ENCODE assay signal across 23 cellular contexts in the genomic region with DNA sequence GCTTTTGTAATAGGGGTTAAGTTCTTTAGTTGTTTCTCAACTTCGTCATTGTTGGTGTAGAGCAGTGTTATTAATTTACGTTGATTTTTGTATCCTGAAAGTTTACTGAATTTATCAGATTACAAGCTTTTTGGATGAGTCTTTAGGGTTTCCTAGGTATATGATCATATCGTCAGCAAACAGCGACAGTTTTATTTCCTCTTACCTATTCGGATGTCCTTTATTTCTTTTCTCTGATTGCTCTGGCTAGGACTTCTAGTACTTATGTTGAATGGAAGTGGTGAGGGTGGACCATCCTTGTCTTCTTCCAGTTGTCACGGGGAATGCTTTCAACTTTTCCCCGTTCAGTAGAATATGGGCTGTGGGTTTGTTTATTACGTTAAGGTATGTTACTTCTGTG.
"Had no signal": no experiment of that assay in that cellular context is flagged by ENCODE, and none has a peak within 500 bp of the region (broad histone marks: within the 10 kb centered on the region; RNA-seq: fewer than 3 reads in every experiment).

No MANE protein-coding gene starts in this region.

- H3K4me3 ChIP-seq: gastroesophageal sphincter, hepatocyte, pancreas, psoas muscle, smooth muscle cell, testis, vagina had no signal

- DNase-seq: activated CD4-positive, alpha-beta T cell treated with anti-CD3 and anti-CD28 coated beads, Interleukin-2, amount 10 ng/mL, durations not matched to agents 7 days and 5 days; activated CD8-positive, alpha-beta T cell treated with anti-CD3 and anti-CD28 coated beads for 36 hours; activated effector memory CD4-positive, alpha-beta T cell treated with Interleukin-2 at 50 U/mL for 16 hours; activated naive CD4-positive, alpha-beta T cell treated with Interleukin-2 at 50 U/mL for 16 hours; amygdala; caudate nucleus; left cardiac atrium; left ventricle myocardium superior; nucleus accumbens; pancreas; psoas muscle; stimulated activated CD4-positive, alpha-beta T cell treated with anti-CD3 and anti-CD28 coated beads, Interleukin-1b, Interleukin-23, amount 100 ng/mL, for 48 hours; stimulated activated naive CD8-positive, alpha-beta T cell treated with anti-CD3 and anti-CD28 coated beads, Interleukin-15, Interleukin-2, amounts not matched to agents 100 U/mL and 50 U/mL, for 24 hours; T-helper 1 cell; testis had no signal

- H3K4me2 ChIP-seq: hepatocyte, smooth muscle cell had no signal

- H3K9me3 ChIP-seq: pancreas, psoas muscle, testis had no signal

- H3K27ac ChIP-seq: gastroesophageal sphincter, hepatocyte, pancreas, psoas muscle, testis, vagina, VCaP had no signal

- H2AFZ ChIP-seq: hepatocyte had no signal

- H3K27ac Mint-ChIP-seq: activated CD4-positive, alpha-beta T cell treated with anti-CD3 and anti-CD28 coated beads, Interleukin-2, amount 10 ng/mL, durations not matched to agents 7 days and 5 days; type B pancreatic cell had no signal

- H3K4me3 Mint-ChIP-seq: activated CD4-positive, alpha-beta T cell treated with anti-CD3 and anti-CD28 coated beads, Interleukin-2, amount 10 ng/mL, durations not matched to agents 7 days and 5 days; activated CD8-positive, alpha-beta T cell treated with anti-CD3 and anti-CD28 coated beads for 36 hours; neural crest cell; type B pancreatic cell had no signal

- H3K27me3 Mint-ChIP-seq: activated CD4-positive, alpha-beta T cell treated with anti-CD3 and anti-CD28 coated beads, Interleukin-2, amount 10 ng/mL, durations not matched to agents 7 days and 5 days; activated CD8-positive, alpha-beta T cell treated with anti-CD3 and anti-CD28 coated beads for 36 hours; type B pancreatic cell had no signal

- H3K36me3 ChIP-seq: pancreas had no signal

- H3K27me3 ChIP-seq: gastroesophageal sphincter, hepatocyte, pancreas, testis, vagina had no signal

- H3K4me1 ChIP-seq: pancreas, psoas muscle had no signal

- ATAC-seq: activated CD4-positive, CD25-positive, alpha-beta regulatory T cell treated with anti-CD3 and anti-CD28 coated beads, Interleukin-2, amount 50 U/mL, for 24 hours; activated CD8-positive, alpha-beta T cell treated with anti-CD3 and anti-CD28 coated beads for 36 hours; gastroesophageal sphincter; left cardiac atrium; left ventricle myocardium superior; pancreas; psoas muscle; stimulated activated naive CD8-positive, alpha-beta T cell treated with anti-CD3 and anti-CD28 coated beads, Interleukin-15, Interleukin-2, amounts not matched to agents 100 U/mL and 50 U/mL, for 24 hours had no signal
